ENCODE assay signal across 2 cellular contexts in genomic region chr22:41798736-41799135, GRCh38.
TF ChIP-seq lines count a peak whose summit lies in the region.

No MANE protein-coding gene starts in this region.

TF ChIP-seq in HEK293, 187 proteins besides CTCF, POLR2A, EP300 and RAD21:
- TF ChIP-seq ZEB2 (tag by site-specific recombination; IDR thresholded peaks at IDR 0.05): no peak
- TF ChIP-seq ZBTB21 (tag by site-specific recombination; IDR thresholded peaks at IDR 0.05): no peak
- TF ChIP-seq, protein P1, sequence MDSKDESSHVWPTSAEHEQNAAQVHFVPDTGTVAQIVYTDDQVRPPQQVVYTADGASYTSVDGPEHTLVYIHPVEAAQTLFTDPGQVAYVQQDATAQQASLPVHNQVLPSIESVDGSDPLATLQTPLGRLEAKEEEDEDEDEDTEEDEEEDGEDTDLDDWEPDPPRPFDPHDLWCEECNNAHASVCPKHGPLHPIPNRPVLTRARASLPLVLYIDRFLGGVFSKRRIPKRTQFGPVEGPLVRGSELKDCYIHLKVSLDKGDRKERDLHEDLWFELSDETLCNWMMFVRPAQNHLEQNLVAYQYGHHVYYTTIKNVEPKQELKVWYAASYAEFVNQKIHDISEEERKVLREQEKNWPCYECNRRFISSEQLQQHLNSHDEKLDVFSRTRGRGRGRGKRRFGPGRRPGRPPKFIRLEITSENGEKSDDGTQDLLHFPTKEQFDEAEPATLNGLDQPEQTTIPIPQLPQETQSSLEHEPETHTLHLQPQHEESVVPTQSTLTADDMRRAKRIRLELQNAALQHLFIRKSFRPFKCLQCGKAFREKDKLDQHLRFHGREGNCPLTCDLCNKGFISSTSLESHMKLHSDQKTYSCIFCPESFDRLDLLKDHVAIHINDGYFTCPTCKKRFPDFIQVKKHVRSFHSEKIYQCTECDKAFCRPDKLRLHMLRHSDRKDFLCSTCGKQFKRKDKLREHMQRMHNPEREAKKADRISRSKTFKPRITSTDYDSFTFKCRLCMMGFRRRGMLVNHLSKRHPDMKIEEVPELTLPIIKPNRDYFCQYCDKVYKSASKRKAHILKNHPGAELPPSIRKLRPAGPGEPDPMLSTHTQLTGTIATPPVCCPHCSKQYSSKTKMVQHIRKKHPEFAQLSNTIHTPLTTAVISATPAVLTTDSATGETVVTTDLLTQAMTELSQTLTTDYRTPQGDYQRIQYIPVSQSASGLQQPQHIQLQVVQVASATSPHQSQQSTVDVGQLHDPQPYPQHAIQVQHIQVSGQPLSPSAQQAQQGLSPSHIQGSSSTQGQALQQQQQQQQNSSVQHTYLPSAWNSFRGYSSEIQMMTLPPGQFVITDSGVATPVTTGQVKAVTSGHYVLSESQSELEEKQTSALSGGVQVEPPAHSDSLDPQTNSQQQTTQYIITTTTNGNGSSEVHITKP (tag by site-specific recombination; IDR thresholded peaks at IDR 0.05): peak; percentile 91

TF ChIP-seq in K562, 482 proteins besides CTCF, POLR2A, EP300 and RAD21:
- TF ChIP-seq, protein P2, sequence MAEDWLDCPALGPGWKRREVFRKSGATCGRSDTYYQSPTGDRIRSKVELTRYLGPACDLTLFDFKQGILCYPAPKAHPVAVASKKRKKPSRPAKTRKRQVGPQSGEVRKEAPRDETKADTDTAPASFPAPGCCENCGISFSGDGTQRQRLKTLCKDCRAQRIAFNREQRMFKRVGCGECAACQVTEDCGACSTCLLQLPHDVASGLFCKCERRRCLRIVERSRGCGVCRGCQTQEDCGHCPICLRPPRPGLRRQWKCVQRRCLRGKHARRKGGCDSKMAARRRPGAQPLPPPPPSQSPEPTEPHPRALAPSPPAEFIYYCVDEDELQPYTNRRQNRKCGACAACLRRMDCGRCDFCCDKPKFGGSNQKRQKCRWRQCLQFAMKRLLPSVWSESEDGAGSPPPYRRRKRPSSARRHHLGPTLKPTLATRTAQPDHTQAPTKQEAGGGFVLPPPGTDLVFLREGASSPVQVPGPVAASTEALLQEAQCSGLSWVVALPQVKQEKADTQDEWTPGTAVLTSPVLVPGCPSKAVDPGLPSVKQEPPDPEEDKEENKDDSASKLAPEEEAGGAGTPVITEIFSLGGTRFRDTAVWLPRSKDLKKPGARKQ (CRISPR knock-in tag; IDR thresholded peaks at IDR 0.05): no peak
- TF ChIP-seq, protein P3, sequence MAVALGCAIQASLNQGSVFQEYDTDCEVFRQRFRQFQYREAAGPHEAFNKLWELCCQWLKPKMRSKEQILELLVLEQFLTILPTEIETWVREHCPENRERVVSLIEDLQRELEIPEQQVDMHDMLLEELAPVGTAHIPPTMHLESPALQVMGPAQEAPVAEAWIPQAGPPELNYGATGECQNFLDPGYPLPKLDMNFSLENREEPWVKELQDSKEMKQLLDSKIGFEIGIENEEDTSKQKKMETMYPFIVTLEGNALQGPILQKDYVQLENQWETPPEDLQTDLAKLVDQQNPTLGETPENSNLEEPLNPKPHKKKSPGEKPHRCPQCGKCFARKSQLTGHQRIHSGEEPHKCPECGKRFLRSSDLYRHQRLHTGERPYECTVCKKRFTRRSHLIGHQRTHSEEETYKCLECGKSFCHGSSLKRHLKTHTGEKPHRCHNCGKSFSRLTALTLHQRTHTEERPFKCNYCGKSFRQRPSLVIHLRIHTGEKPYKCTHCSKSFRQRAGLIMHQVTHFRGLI (CRISPR knock-in tag; IDR thresholded peaks at IDR 0.05): no peak
- TF ChIP-seq, protein P4, sequence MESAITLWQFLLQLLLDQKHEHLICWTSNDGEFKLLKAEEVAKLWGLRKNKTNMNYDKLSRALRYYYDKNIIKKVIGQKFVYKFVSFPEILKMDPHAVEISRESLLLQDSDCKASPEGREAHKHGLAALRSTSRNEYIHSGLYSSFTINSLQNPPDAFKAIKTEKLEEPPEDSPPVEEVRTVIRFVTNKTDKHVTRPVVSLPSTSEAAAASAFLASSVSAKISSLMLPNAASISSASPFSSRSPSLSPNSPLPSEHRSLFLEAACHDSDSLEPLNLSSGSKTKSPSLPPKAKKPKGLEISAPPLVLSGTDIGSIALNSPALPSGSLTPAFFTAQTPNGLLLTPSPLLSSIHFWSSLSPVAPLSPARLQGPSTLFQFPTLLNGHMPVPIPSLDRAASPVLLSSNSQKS (CRISPR knock-in tag; IDR thresholded peaks at IDR 0.05): no peak
- TF ChIP-seq, protein P1 (IDR thresholded peaks at IDR 0.05; ENCODE audit: partially characterized antibody): peak; percentile 24
- no peak for TF ChIP-seq HDAC8 (tag; IDR thresholded peaks at IDR 0.05)
- TF ChIP-seq RFX1 (IDR thresholded peaks at IDR 0.05): no peak
